23 cellular contexts compared by ENCODE assay signal in genomic region chr3:145857956-145858355, GRCh38.
DNase-seq lines count a peak whose midpoint lies in the region; ATAC-seq, FAIRE-seq and TF ChIP-seq lines count a peak whose summit lies in the region.
"Had no signal": no experiment of that assay in that cellular context is flagged by ENCODE, and none has a peak within 500 bp of the region (broad histone marks: within the 10 kb centered on the region; RNA-seq: fewer than 3 reads in every experiment).

No MANE protein-coding gene starts in this region.

- peak in 1 of 2 experiments; percentile 7 for DNase-seq in A549 (ENCODE audit: low read depth in 1 of 2, low spot score in 1 of 2)
- DNase-seq in body of pancreas: no peak
- no peak for DNase-seq in upper lobe of right lung
- DNase-seq in ecto neural progenitor cell (ENCODE audit: low spot score): no peak
- DNase-seq in left ventricle myocardium superior: no peak
- DNase-seq: activated effector memory CD4-positive, alpha-beta T cell treated with anti-CD3 and anti-CD28 coated beads, Interleukin-2, amount 50 U/mL, for 16 hours; CD4-positive, alpha-beta T cell; effector memory CD8-positive, alpha-beta T cell; foreskin fibroblast; kidney; midbrain; NCI-H2029; NCI-H524 treated with DMSO at 0.1 percent for 48 hours; small intestine; stimulated activated CD4-positive, alpha-beta T cell treated with anti-CD3 and anti-CD28 coated beads, Interleukin-4, amount 100 ng/mL, for 1 hour; T1000 had no signal

- no peaks in the 10 kb centered on the region for H3K27me3 ChIP-seq in body of pancreas
- H3K27me3 ChIP-seq in upper lobe of right lung: no peaks in the 10 kb centered on the region

- H3K4me3 ChIP-seq in A549 (no peak overlapping the region), body of pancreas (no peak overlapping the region), upper lobe of right lung (no peak overlapping the region)
- H3K4me3 ChIP-seq: GM23338, PC-9, prostate gland had no signal

- POLR2A ChIA-PET in A549 (lab: Yijun Ruan, JAX): no interaction called here

- no peak overlapping the region for H3K4me2 ChIP-seq in A549
- H3K4me2 ChIP-seq: GM23338, PC-9 had no signal

- H3K36me3 ChIP-seq in body of pancreas (replicated peaks in 1 of 2; ENCODE audit: insufficient read depth in 1 of 2, low read depth in 2 of 2) (no peaks in the 10 kb centered on the region), upper lobe of right lung (no peaks in the 10 kb centered on the region)
- H3K36me3 ChIP-seq: prostate gland had no signal

- no peaks in the 10 kb centered on the region for H3K9me3 ChIP-seq in A549
- no peaks in the 10 kb centered on the region for H3K9me3 ChIP-seq in body of pancreas
- no peaks in the 10 kb centered on the region for H3K9me3 ChIP-seq in upper lobe of right lung
- H3K9me3 ChIP-seq: prostate gland had no signal

- intact Hi-C loops in body of pancreas (cut with DNase I) (no loop called here), upper lobe of right lung (cut with DNase I) (no loop called here), left ventricle myocardium superior (cut with micrococcal nuclease) (no loop called here)

- FAIRE-seq in A549 (lab: Jason Lieb, UNC): peak; percentile 91
- FAIRE-seq: small intestine, urothelium cell line had no signal

- TF ChIP-seq POLR2A in A549 (IDR thresholded peaks at IDR 0.05; ENCODE audit: low read length): no peak
- TF ChIP-seq POLR2A in body of pancreas (IDR thresholded peaks at IDR 0.05): no peak

- no peak for TF ChIP-seq EP300 in A549 (IDR thresholded peaks at IDR 0.05)

- no peak for TF ChIP-seq CTCF in A549 (IDR thresholded peaks at IDR 0.05)
- TF ChIP-seq CTCF in body of pancreas (IDR thresholded peaks at IDR 0.05): no peak
- TF ChIP-seq CTCF in upper lobe of right lung (IDR thresholded peaks at IDR 0.05): no peak

- H3K4me1 ChIP-seq in A549 (no peaks in the 10 kb centered on the region), body of pancreas (peaks cover 5% of the 10 kb centered on the region), upper lobe of right lung (no peaks in the 10 kb centered on the region)
- H3K4me1 ChIP-seq: prostate gland had no signal

- 5% methylated on average over 1 of the region's 1 CpG for WGBS in A549 (ENCODE audit: missing lambda C conversion rate)
- 20 to 27% methylated on average over 1 of the region's 1 CpG for WGBS in body of pancreas, 2 donors

- H3K27ac ChIP-seq in A549 (no peak overlapping the region), body of pancreas (no peak overlapping the region), upper lobe of right lung (no peak overlapping the region)
- H3K27ac ChIP-seq: PC-9, prostate gland had no signal

- CTCF ChIA-PET in A549 (lab: Yijun Ruan, JAX): no interaction called here

- ATAC-seq in A549 (no peak), GM18868 (IDR thresholded peaks at IDR 0.05; ENCODE audit: unreplicated experiment) (peak; percentile 66), HG03196 (IDR thresholded peaks at IDR 0.05; ENCODE audit: unreplicated experiment) (peak; percentile 70), body of pancreas (peak; percentile 45), upper lobe of right lung (no peak), GM21360 (IDR thresholded peaks at IDR 0.05; ENCODE audit: unreplicated experiment) (no peak), left ventricle myocardium superior (no peak)
- ATAC-seq: effector memory CD8-positive, alpha-beta T cell; GM23338 had no signal

- TF ChIP-seq RAD21 in A549 (conservative IDR thresholded peaks at IDR 0.05 in 1 of 2, IDR thresholded peaks at IDR 0.05 in 1 of 2): no peak

TF ChIP-seq in A549, 52 proteins besides CTCF, POLR2A, EP300 and RAD21:
- no peak for TF ChIP-seq FOXS1 (CRISPR knock-in tag; IDR thresholded peaks at IDR 0.05)

Comparison
In these comparisons a context has a peak if more than half of its experiments do, and no peak if none do; other contexts are left out.
1. ATAC-seq: peak in GM18868 (single experiment), HG03196 (single experiment) and body of pancreas (single experiment); none in A549 (0 of 2), upper lobe of right lung (single experiment), GM21360 (single experiment) and left ventricle myocardium superior (single experiment).